ENCODE assay signal across 24 cellular contexts in genomic region chr4:141009931-141010330, GRCh38.
"Had no signal": no experiment of that assay in that cellular context is flagged by ENCODE, and none has a peak within 500 bp of the region (broad histone marks: within the 10 kb centered on the region; RNA-seq: fewer than 3 reads in every experiment).

No MANE protein-coding gene starts in this region.

- H3K4me3 ChIP-seq: breast epithelium, ovary, right lobe of liver, testis, transverse colon had no signal

- DNase-seq: activated B cell treated with CpG ODN at 0.5 μM for 24 hours; activated CD4-positive, alpha-beta T cell treated with anti-CD3 and anti-CD28 coated beads, Interleukin-2, amount 50 U/mL, for 1 hour; activated CD8-positive, alpha-beta memory T cell treated with anti-CD3 and anti-CD28 coated beads, Interleukin-2, amount 10 ng/mL, durations not matched to agents 7 days and 5 days; activated CD8-positive, alpha-beta T cell treated with anti-CD3 and anti-CD28 coated beads, Interleukin-2, amount 10 ng/mL, durations not matched to agents 7 days and 5 days; activated naive CD4-positive, alpha-beta T cell; activated T-cell treated with anti-CD3 and anti-CD28 coated beads, Interleukin-2, amount 50 U/mL, for 48 hours; central memory CD4-positive, alpha-beta T cell; endodermal cell; foreskin fibroblast; head of caudate nucleus; hypothalamus; immature natural killer cell; kidney; left colon; mammary epithelial cell; naive B cell; nephron progenitor cell; ovary; right lobe of liver; stimulated activated CD4-positive, alpha-beta T cell treated with anti-CD3 and anti-CD28 coated beads, Interleukin-2, amount 100 ng/mL, for 48 hours; stimulated activated naive CD8-positive, alpha-beta T cell treated with anti-CD3 and anti-CD28 coated beads, Interleukin-15, Interleukin-2, amounts not matched to agents 100 U/mL and 50 U/mL, for 24 hours; testis; transverse colon had no signal

- H3K27ac ChIP-seq: breast epithelium, ovary, right lobe of liver, testis, transverse colon had no signal

- H3K27me3 ChIP-seq: breast epithelium, ovary, right lobe of liver, testis, transverse colon had no signal

- H3K4me1 ChIP-seq: breast epithelium, testis, transverse colon had no signal

- H3K9me3 ChIP-seq: breast epithelium, ovary, right lobe of liver, testis, transverse colon had no signal

- H3K36me3 ChIP-seq: breast epithelium, ovary, right lobe of liver, transverse colon had no signal
